1 cellular context compared by ENCODE assay signal in the genomic region with DNA sequence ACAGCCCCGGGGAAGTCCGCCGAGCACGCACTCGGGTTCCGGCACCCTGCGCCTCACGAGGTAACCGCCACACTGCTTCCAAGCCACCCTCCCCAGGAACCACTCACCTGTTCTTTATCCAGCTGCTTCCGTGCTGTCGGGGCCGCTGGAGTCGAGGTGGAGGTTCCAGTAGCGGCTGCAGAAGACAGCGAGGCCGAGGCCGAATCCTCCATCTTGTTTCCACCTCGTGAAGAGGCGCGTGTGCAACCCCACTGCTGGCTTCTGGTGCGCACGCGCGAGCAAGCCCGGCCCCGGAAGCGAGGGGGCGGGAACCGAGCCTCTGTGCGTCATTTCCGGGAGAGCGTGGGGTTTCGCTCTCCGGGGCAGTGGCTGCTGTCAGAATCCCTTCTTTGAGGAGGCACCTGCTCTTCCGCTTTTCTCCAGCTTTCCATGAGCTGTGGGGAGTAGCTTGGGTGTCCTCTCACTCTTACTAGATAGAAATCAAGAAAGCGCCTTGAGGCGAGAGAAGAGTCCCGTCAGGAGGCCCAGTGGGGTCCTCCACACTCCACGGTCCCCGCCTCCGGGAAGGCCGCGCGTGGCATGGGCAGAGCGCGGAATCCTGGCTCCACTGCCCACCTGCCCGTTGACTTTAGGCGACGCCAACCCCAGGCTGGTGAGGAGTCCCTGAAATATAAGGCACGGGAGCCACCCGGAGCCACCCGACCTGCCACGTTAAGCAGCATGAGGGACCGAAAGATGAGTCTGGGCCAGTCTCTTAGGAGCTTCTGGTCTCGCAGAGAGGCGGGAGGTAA.
TF ChIP-seq lines count a peak whose summit lies in the region.

A gene (minus strand): TSS at position 242 of the 791 bp plus-strand sequence. CDS start 30 bp downstream, at position 212.

TF ChIP-seq in HepG2, 621 proteins besides CTCF, POLR2A, EP300 and RAD21 (continued from another document and continues in another):
- TF ChIP-seq ZNF547 (CRISPR knock-in tag; IDR thresholded peaks at IDR 0.05) (peak; percentile 88), ZNF570 (CRISPR knock-in tag; IDR thresholded peaks at IDR 0.05; ENCODE audit: borderline replicate concordance) (peak; percentile 95; the same call in 1 of the 2 replicates), ZNF777 (CRISPR knock-in tag; IDR thresholded peaks at IDR 0.05) (peak; percentile 70), JDP2 (CRISPR knock-in tag; IDR thresholded peaks at IDR 0.05; ENCODE audit: borderline replicate concordance) (peak; percentile 75; the same call in 1 of the 2 replicates), THAP11 (CRISPR knock-in tag; IDR thresholded peaks at IDR 0.05) (peak; percentile 94), ZSCAN9 (CRISPR knock-in tag; IDR thresholded peaks at IDR 0.05; ENCODE audit: borderline replicate concordance) (peak; percentile 85; the same call in 1 of the 2 replicates), ARID2 (CRISPR knock-in tag; IDR thresholded peaks at IDR 0.05; ENCODE audit: borderline replicate concordance) (peak; percentile 97), ZFP82 (CRISPR knock-in tag; IDR thresholded peaks at IDR 0.05; ENCODE audit: borderline replicate concordance) (no peak; the same call in 1 of the 2 replicates), ASH2L (IDR thresholded peaks at IDR 0.05; ENCODE audit: insufficient read length, low read depth, low read length) (peak; percentile 94), HOXA9 (CRISPR knock-in tag; IDR thresholded peaks at IDR 0.05; ENCODE audit: borderline replicate concordance) (peak; percentile 56; the same call in 1 of the 2 replicates), ZNF773 (CRISPR knock-in tag; IDR thresholded peaks at IDR 0.05; ENCODE audit: borderline replicate concordance) (peak; percentile 69; the same call in 1 of the 2 replicates), MBD4 (IDR thresholded peaks at IDR 0.05; ENCODE audit: borderline replicate concordance, low read length) (no peak), MAFK (conservative IDR thresholded peaks at IDR 0.05 in 1 of 2, IDR thresholded peaks at IDR 0.05 in 1 of 2; ENCODE audit: low read length in 2 of 2) (peak; percentile 4 to 22; a peak in 1 of 4 replicates), HOXA3 (CRISPR knock-in tag; IDR thresholded peaks at IDR 0.05) (peak; percentile 91), HNRNPLL (IDR thresholded peaks at IDR 0.05; ENCODE audit: low read depth, low read length, poor library complexity, severe bottlenecking) (peak; percentile 75), ZNF589 (CRISPR knock-in tag; conservative IDR thresholded peaks at IDR 0.05) (peak; percentile 36; the same call in 1 of the 2 replicates), SNRNP70 (IDR thresholded peaks at IDR 0.05; ENCODE audit: low read depth, low read length) (no peak), CBFB (CRISPR knock-in tag; IDR thresholded peaks at IDR 0.05) (peak; percentile 65), MYC (CRISPR knock-in tag; IDR thresholded peaks at IDR 0.05; ENCODE audit: borderline replicate concordance) (peak; percentile 100), ATF7 (IDR thresholded peaks at IDR 0.05) (no peak), ATF7 (CRISPR knock-in tag; IDR thresholded peaks at IDR 0.05) (no peak; the same call in 1 of the 2 replicates), MXI1 (IDR thresholded peaks at IDR 0.05; ENCODE audit: borderline replicate concordance, low read depth, low read length) (peak; percentile 99), TBP (CRISPR knock-in tag; IDR thresholded peaks at IDR 0.05) (no peak), PLRG1 (conservative IDR thresholded peaks at IDR 0.05) (no peak), ZNF816 (CRISPR knock-in tag; IDR thresholded peaks at IDR 0.05; ENCODE audit: borderline replicate concordance) (no peak; the same call in 1 of the 2 replicates), DMAP1 (CRISPR knock-in tag; IDR thresholded peaks at IDR 0.05) (peak; percentile 100), ZNF788 (CRISPR knock-in tag; IDR thresholded peaks at IDR 0.05; ENCODE audit: borderline replicate concordance) (peak; percentile 59; the same call in 1 of the 2 replicates), SP5 (CRISPR knock-in tag; IDR thresholded peaks at IDR 0.05; ENCODE audit: borderline replicate concordance, low read depth) (peak; percentile 5; the same call in 1 of the 2 replicates), SAFB2 (CRISPR knock-in tag; IDR thresholded peaks at IDR 0.05; ENCODE audit: borderline replicate concordance, low read depth) (peak; percentile 55; the same call in 1 of the 2 replicates), ZNF256 (CRISPR knock-in tag; conservative IDR thresholded peaks at IDR 0.05) (0 out of 2 replicates have a peak, but pooled peaks have one; percentile 73), EEA1 (CRISPR knock-in tag; IDR thresholded peaks at IDR 0.05; ENCODE audit: borderline replicate concordance) (peak; percentile 50; the same call in 1 of the 2 replicates), ZNF563 (CRISPR knock-in tag; IDR thresholded peaks at IDR 0.05) (peak; percentile 98), ZNF33B (CRISPR knock-in tag; IDR thresholded peaks at IDR 0.05) (peak; percentile 86), PHF8 (CRISPR knock-in tag; IDR thresholded peaks at IDR 0.05) (peak; percentile 99)
- TF ChIP-seq, protein P1, sequence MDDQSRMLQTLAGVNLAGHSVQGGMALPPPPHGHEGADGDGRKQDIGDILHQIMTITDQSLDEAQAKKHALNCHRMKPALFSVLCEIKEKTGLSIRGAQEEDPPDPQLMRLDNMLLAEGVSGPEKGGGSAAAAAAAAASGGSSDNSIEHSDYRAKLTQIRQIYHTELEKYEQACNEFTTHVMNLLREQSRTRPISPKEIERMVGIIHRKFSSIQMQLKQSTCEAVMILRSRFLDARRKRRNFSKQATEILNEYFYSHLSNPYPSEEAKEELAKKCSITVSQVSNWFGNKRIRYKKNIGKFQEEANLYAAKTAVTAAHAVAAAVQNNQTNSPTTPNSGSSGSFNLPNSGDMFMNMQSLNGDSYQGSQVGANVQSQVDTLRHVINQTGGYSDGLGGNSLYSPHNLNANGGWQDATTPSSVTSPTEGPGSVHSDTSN (CRISPR knock-in tag; IDR thresholded peaks at IDR 0.05; ENCODE audit: borderline replicate concordance) = no peak
- TF ChIP-seq, protein P2, sequence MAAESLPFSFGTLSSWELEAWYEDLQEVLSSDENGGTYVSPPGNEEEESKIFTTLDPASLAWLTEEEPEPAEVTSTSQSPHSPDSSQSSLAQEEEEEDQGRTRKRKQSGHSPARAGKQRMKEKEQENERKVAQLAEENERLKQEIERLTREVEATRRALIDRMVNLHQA (CRISPR knock-in tag; IDR thresholded peaks at IDR 0.05) = no peak
- TF ChIP-seq, protein P3, sequence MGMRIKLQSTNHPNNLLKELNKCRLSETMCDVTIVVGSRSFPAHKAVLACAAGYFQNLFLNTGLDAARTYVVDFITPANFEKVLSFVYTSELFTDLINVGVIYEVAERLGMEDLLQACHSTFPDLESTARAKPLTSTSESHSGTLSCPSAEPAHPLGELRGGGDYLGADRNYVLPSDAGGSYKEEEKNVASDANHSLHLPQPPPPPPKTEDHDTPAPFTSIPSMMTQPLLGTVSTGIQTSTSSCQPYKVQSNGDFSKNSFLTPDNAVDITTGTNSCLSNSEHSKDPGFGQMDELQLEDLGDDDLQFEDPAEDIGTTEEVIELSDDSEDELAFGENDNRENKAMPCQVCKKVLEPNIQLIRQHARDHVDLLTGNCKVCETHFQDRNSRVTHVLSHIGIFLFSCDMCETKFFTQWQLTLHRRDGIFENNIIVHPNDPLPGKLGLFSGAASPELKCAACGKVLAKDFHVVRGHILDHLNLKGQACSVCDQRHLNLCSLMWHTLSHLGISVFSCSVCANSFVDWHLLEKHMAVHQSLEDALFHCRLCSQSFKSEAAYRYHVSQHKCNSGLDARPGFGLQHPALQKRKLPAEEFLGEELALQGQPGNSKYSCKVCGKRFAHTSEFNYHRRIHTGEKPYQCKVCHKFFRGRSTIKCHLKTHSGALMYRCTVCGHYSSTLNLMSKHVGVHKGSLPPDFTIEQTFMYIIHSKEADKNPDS (CRISPR knock-in tag; IDR thresholded peaks at IDR 0.05) = no peak; the same call in 1 of the 2 replicates
- TF ChIP-seq, protein P4, sequence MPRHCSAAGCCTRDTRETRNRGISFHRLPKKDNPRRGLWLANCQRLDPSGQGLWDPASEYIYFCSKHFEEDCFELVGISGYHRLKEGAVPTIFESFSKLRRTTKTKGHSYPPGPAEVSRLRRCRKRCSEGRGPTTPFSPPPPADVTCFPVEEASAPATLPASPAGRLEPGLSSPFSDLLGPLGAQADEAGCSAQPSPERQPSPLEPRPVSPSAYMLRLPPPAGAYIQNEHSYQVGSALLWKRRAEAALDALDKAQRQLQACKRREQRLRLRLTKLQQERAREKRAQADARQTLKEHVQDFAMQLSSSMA (CRISPR knock-in tag; IDR thresholded peaks at IDR 0.05) = peak; percentile 40; the same call in 1 of the 2 replicates
- TF ChIP-seq, protein P5, sequence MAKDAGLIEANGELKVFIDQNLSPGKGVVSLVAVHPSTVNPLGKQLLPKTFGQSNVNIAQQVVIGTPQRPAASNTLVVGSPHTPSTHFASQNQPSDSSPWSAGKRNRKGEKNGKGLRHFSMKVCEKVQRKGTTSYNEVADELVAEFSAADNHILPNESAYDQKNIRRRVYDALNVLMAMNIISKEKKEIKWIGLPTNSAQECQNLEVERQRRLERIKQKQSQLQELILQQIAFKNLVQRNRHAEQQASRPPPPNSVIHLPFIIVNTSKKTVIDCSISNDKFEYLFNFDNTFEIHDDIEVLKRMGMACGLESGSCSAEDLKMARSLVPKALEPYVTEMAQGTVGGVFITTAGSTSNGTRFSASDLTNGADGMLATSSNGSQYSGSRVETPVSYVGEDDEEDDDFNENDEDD (CRISPR knock-in tag; IDR thresholded peaks at IDR 0.05; ENCODE audit: borderline replicate concordance) = peak; percentile 58; the same call in 1 of the 2 replicates
- TF ChIP-seq, protein P6, sequence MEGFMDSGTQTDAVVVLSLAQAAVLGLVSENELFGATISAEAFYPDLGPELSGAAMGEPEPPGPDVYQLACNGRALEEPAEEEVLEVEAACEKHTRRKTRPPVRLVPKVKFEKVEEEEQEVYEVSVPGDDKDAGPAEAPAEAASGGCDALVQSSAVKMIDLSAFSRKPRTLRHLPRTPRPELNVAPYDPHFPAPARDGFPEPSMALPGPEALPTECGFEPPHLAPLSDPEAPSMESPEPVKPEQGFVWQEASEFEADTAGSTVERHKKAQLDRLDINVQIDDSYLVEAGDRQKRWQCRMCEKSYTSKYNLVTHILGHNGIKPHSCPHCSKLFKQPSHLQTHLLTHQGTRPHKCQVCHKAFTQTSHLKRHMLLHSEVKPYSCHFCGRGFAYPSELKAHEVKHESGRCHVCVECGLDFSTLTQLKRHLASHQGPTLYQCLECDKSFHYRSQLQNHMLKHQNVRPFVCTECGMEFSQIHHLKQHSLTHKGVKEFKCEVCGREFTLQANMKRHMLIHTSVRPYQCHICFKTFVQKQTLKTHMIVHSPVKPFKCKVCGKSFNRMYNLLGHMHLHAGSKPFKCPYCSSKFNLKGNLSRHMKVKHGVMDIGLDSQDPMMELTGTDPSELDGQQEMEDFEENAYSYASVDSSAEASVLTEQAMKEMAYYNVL (CRISPR knock-in tag; IDR thresholded peaks at IDR 0.05; ENCODE audit: borderline replicate concordance) = peak; percentile 77
- TF ChIP-seq, protein P7, sequence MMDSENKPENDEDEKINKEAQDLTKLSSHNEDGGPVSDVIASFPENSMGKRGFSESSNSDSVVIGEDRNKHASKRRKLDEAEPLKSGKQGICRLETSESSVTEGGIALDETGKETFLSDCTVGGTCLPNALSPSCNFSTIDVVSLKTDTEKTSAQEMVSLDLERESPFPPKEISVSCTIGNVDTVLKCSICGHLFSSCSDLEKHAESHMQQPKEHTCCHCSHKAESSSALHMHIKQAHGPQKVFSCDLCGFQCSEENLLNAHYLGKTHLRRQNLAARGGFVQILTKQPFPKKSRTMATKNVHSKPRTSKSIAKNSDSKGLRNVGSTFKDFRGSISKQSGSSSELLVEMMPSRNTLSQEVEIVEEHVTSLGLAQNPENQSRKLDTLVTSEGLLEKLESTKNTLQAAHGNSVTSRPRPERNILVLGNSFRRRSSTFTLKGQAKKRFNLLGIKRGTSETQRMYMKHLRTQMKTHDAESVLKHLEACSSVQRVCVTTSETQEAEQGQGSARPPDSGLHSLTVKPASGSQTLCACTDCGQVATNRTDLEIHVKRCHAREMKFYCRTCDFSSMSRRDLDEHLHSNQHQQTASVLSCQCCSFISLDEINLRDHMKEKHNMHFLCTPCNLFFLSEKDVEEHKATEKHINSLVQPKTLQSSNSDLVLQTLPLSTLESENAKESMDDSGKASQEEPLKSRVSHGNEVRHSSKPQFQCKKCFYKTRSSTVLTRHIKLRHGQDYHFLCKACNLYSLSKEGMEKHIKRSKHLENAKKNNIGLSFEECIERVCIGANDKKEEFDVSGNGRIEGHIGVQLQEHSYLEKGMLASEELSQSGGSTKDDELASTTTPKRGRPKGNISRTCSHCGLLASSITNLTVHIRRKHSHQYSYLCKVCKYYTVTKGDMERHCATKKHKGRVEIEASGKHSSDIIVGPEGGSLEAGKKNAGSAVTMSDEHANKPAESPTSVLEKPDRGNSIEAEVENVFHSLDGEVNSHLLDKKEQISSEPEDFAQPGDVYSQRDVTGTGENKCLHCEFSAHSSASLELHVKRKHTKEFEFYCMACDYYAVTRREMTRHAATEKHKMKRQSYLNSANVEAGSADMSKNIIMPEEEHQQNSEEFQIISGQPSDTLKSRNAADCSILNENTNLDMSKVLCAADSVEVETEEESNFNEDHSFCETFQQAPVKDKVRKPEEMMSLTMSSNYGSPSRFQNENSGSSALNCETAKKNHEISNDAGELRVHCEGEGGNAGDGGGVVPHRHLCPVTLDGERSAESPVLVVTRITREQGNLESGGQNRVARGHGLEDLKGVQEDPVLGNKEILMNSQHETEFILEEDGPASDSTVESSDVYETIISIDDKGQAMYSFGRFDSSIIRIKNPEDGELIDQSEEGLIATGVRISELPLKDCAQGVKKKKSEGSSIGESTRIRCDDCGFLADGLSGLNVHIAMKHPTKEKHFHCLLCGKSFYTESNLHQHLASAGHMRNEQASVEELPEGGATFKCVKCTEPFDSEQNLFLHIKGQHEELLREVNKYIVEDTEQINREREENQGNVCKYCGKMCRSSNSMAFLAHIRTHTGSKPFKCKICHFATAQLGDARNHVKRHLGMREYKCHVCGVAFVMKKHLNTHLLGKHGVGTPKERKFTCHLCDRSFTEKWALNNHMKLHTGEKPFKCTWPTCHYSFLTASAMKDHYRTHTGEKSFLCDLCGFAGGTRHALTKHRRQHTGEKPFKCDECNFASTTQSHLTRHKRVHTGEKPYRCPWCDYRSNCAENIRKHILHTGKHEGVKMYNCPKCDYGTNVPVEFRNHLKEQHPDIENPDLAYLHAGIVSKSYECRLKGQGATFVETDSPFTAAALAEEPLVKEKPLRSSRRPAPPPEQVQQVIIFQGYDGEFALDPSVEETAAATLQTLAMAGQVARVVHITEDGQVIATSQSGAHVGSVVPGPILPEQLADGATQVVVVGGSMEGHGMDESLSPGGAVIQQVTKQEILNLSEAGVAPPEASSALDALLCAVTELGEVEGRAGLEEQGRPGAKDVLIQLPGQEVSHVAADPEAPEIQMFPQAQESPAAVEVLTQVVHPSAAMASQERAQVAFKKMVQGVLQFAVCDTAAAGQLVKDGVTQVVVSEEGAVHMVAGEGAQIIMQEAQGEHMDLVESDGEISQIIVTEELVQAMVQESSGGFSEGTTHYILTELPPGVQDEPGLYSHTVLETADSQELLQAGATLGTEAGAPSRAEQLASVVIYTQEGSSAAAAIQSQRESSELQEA (CRISPR knock-in tag; IDR thresholded peaks at IDR 0.05; ENCODE audit: not compliant biosample characterization) = peak; percentile 88
- TF ChIP-seq, protein P8, sequence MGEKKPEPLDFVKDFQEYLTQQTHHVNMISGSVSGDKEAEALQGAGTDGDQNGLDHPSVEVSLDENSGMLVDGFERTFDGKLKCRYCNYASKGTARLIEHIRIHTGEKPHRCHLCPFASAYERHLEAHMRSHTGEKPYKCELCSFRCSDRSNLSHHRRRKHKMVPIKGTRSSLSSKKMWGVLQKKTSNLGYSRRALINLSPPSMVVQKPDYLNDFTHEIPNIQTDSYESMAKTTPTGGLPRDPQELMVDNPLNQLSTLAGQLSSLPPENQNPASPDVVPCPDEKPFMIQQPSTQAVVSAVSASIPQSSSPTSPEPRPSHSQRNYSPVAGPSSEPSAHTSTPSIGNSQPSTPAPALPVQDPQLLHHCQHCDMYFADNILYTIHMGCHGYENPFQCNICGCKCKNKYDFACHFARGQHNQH (CRISPR knock-in tag; IDR thresholded peaks at IDR 0.05) = peak; percentile 84; the same call in 1 of the 2 replicates
